In the genomic region with DNA sequence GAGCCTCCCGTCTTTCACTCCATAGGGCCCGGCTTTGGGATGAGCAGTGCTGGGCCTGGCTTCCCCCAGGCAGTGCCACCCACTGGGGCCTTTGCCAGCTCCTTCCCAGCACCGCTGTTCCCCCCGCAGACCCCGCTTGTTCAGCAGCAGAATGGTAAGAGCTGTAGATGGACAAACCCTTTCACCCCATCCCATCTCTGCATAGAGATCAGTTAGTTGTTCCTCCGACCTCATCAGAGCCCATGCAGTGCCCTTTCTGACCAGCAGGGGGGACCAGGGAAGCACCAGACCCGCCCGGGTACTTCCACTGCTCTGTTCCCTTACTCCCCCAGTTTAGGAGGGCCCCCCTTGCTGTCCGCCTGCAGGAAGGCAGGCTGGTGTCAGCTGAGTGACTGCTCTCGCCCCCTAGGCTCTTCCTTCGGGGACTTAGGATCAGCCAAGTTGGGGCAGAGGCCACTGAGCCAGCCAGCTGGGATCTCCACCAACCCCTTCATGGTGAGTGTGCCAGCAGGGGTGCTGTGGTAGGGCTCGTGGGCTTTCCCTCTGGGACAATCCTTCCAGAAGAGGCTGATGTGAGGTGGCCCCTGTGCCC, we compare ENCODE assay signal across 8 cellular contexts. TPM values are rescaled to one million over a fixed set of nuclear protein-coding genes. Genes with fewer than 3 reads are reported as not detected.
DNase-seq lines count a peak whose midpoint lies in the region; ATAC-seq, FAIRE-seq and TF ChIP-seq lines count a peak whose summit lies in the region.

No MANE protein-coding gene starts in this region.

- intact Hi-C loops in endothelial cell of umbilical vein (cut with micrococcal nuclease) = loop anchor here (1.0 kb wide), 2 partner anchors 24 to 127 kb away; no protein-coding TSS in a partner anchor

- peaks cover 0 to 24% of the 10 kb centered on the region in 2 experiments for H3K36me3 ChIP-seq in endothelial cell of umbilical vein (ENCODE audit: control insufficient read depth in 2 of 2, extremely low read depth in 1 of 2, insufficient read depth in 2 of 2, low read length in 2 of 2)

- H3K79me2 ChIP-seq in endothelial cell of umbilical vein (ENCODE audit: control insufficient read depth, insufficient read depth, low read length) = no peaks in the 10 kb centered on the region

- no peak overlapping the region for H3K27ac Mint-ChIP-seq in stimulated activated memory B cell treated with anti-CD40 and anti-IgM and Interleukin-4, amounts not matched to agents 10 μg/mL and 1 μg/mL and 100 μg/mL, for 72 hours

- no peaks in the 10 kb centered on the region for H3K9me3 Mint-ChIP-seq in stimulated activated memory B cell treated with anti-CD40 and anti-IgM and Interleukin-4, amounts not matched to agents 10 μg/mL and 1 μg/mL and 100 μg/mL, for 72 hours

- no TSS peak for BruUV-seq in endothelial cell of umbilical vein (replicated peaks; lab: Mats Ljungman, UMichigan)

- H2AFZ ChIP-seq in endothelial cell of umbilical vein (ENCODE audit: low read depth, low read length) = no peak overlapping the region

- FAIRE-seq in endothelial cell of umbilical vein (lab: Jason Lieb, UNC) = peak; percentile 83

- peaks cover 30% of the 10 kb centered on the region for H3K4me1 Mint-ChIP-seq in stimulated activated memory B cell treated with anti-CD40 and anti-IgM and Interleukin-4, amounts not matched to agents 10 μg/mL and 1 μg/mL and 100 μg/mL, for 72 hours

- POLR2A ChIA-PET in endothelial cell of umbilical vein (lab: Charles Lee) = no interaction called here

- peaks cover 23% of the 10 kb centered on the region for H3K36me3 Mint-ChIP-seq in stimulated activated memory B cell treated with anti-CD40 and anti-IgM and Interleukin-4, amounts not matched to agents 10 μg/mL and 1 μg/mL and 100 μg/mL, for 72 hours

- DNase-seq in AML-193 (lab: John Stamatoyannopoulos, UW) (peak; percentile 53), GM20000 (ENCODE audit: low spot score) (peak; percentile 83), NOMO-1 (lab: John Stamatoyannopoulos, UW; ENCODE audit: unreplicated experiment in 2 of 2) (peak; percentile 66 to 78), endothelial cell of umbilical vein (ENCODE audit: low read depth, low spot score) (peak; percentile 53), mucosa of gallbladder (ENCODE audit: low spot score) (peak; percentile 87)
- peak; percentile 40 to 77 (median 72) for DNase-seq in activated CD8-positive, alpha-beta memory T cell treated with anti-CD3 and anti-CD28 coated beads for 48 hours (ENCODE audit: low read depth in 2 of 3, low spot score in 2 of 3)

- no peaks in the 10 kb centered on the region for H3K9me1 ChIP-seq in endothelial cell of umbilical vein (replicated peaks; ENCODE audit: control insufficient read depth, extremely low read depth, insufficient read depth, low read length)

- no peak overlapping the region for H3K4me3 Mint-ChIP-seq in stimulated activated memory B cell treated with anti-CD40 and anti-IgM and Interleukin-4, amounts not matched to agents 10 μg/mL and 1 μg/mL and 100 μg/mL, for 72 hours

- no peaks in the 10 kb centered on the region for H3K9me3 ChIP-seq in endothelial cell of umbilical vein (replicated peaks; ENCODE audit: control insufficient read depth, insufficient read depth, low read length)

- H3K27me3 Mint-ChIP-seq in stimulated activated memory B cell treated with anti-CD40 and anti-IgM and Interleukin-4, amounts not matched to agents 10 μg/mL and 1 μg/mL and 100 μg/mL, for 72 hours = no peaks in the 10 kb centered on the region

- TF ChIP-seq POLR2A in endothelial cell of umbilical vein (IDR thresholded peaks at IDR 0.05; ENCODE audit: low read depth, low read length) = no peak

- no peaks in the 10 kb centered on the region for H4K20me1 ChIP-seq in endothelial cell of umbilical vein (replicated peaks; ENCODE audit: control insufficient read depth, extremely low read depth, insufficient read depth, low read length)

- no peaks in the 10 kb centered on the region for H3K27me3 ChIP-seq in endothelial cell of umbilical vein (ENCODE audit: control insufficient read depth in 2 of 2, insufficient read depth in 2 of 2, low read length in 2 of 2)

- H3K4me2 ChIP-seq in endothelial cell of umbilical vein (ENCODE audit: insufficient read depth, low read length) = no peak overlapping the region

- H3K9ac ChIP-seq in endothelial cell of umbilical vein (replicated peaks; ENCODE audit: extremely low read depth, insufficient read depth, low read length) = no peak overlapping the region

- peak; percentile 71 for ATAC-seq in stimulated activated memory B cell treated with anti-CD40 and anti-IgM and Interleukin-4, amounts not matched to agents 10 μg/mL and 1 μg/mL and 100 μg/mL, for 72 hours
- ATAC-seq in GM21717 (IDR thresholded peaks at IDR 0.05; ENCODE audit: unreplicated experiment) = no peak

- TF ChIP-seq CTCF in GM20000 (IDR thresholded peaks at IDR 0.05; ENCODE audit: extremely low read depth, missing control alignments) (peak; percentile 87), endothelial cell of umbilical vein (IDR thresholded peaks at IDR 0.05; ENCODE audit: extremely low read depth in 1 of 2, insufficient read depth in 1 of 2, low read depth in 1 of 2, low read length in 2 of 2) (peak; percentile 90 to 94)

- dilution Hi-C loops in endothelial cell of umbilical vein (cut with MboI; ENCODE audit: extremely low pct_ligation_motif_present, low sequenced_read_pairs) = no loop called here

- H3K27ac ChIP-seq in endothelial cell of umbilical vein (ENCODE audit: insufficient read depth, low read depth, low read length) = no peak overlapping the region

- peaks cover 2% of the 10 kb centered on the region for H3K4me1 ChIP-seq in endothelial cell of umbilical vein (ENCODE audit: control insufficient read depth, extremely low read depth, insufficient read depth, low read length)

- H3K4me3 ChIP-seq in endothelial cell of umbilical vein (replicated peaks in 1 of 3; ENCODE audit: insufficient read depth in 1 of 3, low read depth in 1 of 3, low read length in 3 of 3) = no peak overlapping the region

- CTCF ChIA-PET in endothelial cell of umbilical vein (lab: Charles Lee) = interaction anchor here (0.7 to 3.2 kb wide), 22 partner anchors 8 to 289 kb away, joined by 3 to 34 read pairs (median 4); a partner anchor contains a TSS

TF ChIP-seq in endothelial cell of umbilical vein, 7 proteins besides CTCF, POLR2A, EP300 and RAD21 (continues in another document):
- TF ChIP-seq EZH2 (IDR thresholded peaks at IDR 0.05; ENCODE audit: borderline replicate concordance, low read depth, low read length, severe bottlenecking) = no peak
- no peak for TF ChIP-seq FOS (IDR thresholded peaks at IDR 0.05; ENCODE audit: borderline replicate concordance, insufficient read depth, low read length)

RNA-seq across cellular contexts. Expression of a gene that starts 9.8 kb away (rescaled TPM):
- 2.4 and 3.2 TPM in 2 replicates for total RNA-seq in endothelial cell of umbilical vein
- 3.2 and 5.0 TPM in 2 replicates for polyA plus RNA-seq in endothelial cell of umbilical vein
- polyA plus RNA-seq in endothelial cell of umbilical vein (2011; cell fraction: cytosol; rRNA removed) = 0.30 and 0.32 TPM in 2 replicates
- polyA plus RNA-seq in endothelial cell of umbilical vein (2011; cell fraction: nucleus; rRNA removed) = 8.9 TPM in 2 replicates
- 0.35 and 0.52 TPM in 2 replicates for polyA plus RNA-seq in endothelial cell of umbilical vein (2012)
- 0.66 TPM in 1 of 2 replicates, not detected in the other for polyA minus RNA-seq in endothelial cell of umbilical vein
- not detected for polyA minus RNA-seq in endothelial cell of umbilical vein (2011; cell fraction: cytosol; rRNA and poly(A)+ RNA removed)
- 2.1 and 4.6 TPM in 2 replicates for polyA minus RNA-seq in endothelial cell of umbilical vein (2011; cell fraction: nucleus; rRNA and poly(A)+ RNA removed)
- 13.3 TPM for total RNA-seq in mucosa of gallbladder

RNA-seq across cellular contexts. Expression of a gene that starts 22.0 kb away (rescaled TPM):
- 56.1 and 61.5 TPM in 2 replicates for total RNA-seq in endothelial cell of umbilical vein
- polyA plus RNA-seq in endothelial cell of umbilical vein = 32.1 and 40.6 TPM in 2 replicates
- 11.4 and 16.9 TPM in 2 replicates for polyA plus RNA-seq in endothelial cell of umbilical vein (2011; cell fraction: cytosol; rRNA removed)
- polyA plus RNA-seq in endothelial cell of umbilical vein (2011; cell fraction: nucleus; rRNA removed) = 199 and 251 TPM in 2 replicates
- 23.4 and 23.7 TPM in 2 replicates for polyA plus RNA-seq in endothelial cell of umbilical vein (2012)
- 22.1 and 24.7 TPM in 2 replicates for polyA minus RNA-seq in endothelial cell of umbilical vein
- 21.6 TPM for polyA minus RNA-seq in endothelial cell of umbilical vein (2011; cell fraction: cytosol; rRNA and poly(A)+ RNA removed)
- polyA minus RNA-seq in endothelial cell of umbilical vein (2011; cell fraction: nucleus; rRNA and poly(A)+ RNA removed) = 53.2 and 73.3 TPM in 2 replicates
- total RNA-seq in mucosa of gallbladder = 131 TPM

RNA-seq across cellular contexts. Expression of a gene that starts 22.2 kb away (rescaled TPM):
- total RNA-seq in endothelial cell of umbilical vein (0.35 and 0.38 TPM in 2 replicates), mucosa of gallbladder (1.6 TPM)
- 0.16 and 0.37 TPM in 2 replicates for polyA plus RNA-seq in endothelial cell of umbilical vein
- 0.23 and 0.27 TPM in 2 replicates for polyA plus RNA-seq in endothelial cell of umbilical vein (2011; cell fraction: cytosol; rRNA removed)
- 0.97 and 1.0 TPM in 2 replicates for polyA plus RNA-seq in endothelial cell of umbilical vein (2011; cell fraction: nucleus; rRNA removed)
- polyA plus RNA-seq in endothelial cell of umbilical vein (2012) = 0.11 and 0.30 TPM in 2 replicates
- polyA minus RNA-seq in endothelial cell of umbilical vein = 0.21 and 1.3 TPM in 2 replicates
- not detected for polyA minus RNA-seq in endothelial cell of umbilical vein (2011; cell fraction: cytosol; rRNA and poly(A)+ RNA removed)
- polyA minus RNA-seq in endothelial cell of umbilical vein (2011; cell fraction: nucleus; rRNA and poly(A)+ RNA removed) = 0.87 TPM in 1 of 2 replicates, not detected in the other

RNA-seq across cellular contexts. Expression of a gene that starts 24.9 kb away (rescaled TPM):
- total RNA-seq in endothelial cell of umbilical vein (36.3 and 44.6 TPM in 2 replicates), mucosa of gallbladder (102 TPM)
- 33.6 and 47.9 TPM in 2 replicates for polyA plus RNA-seq in endothelial cell of umbilical vein
- polyA plus RNA-seq in endothelial cell of umbilical vein (2011; cell fraction: cytosol; rRNA removed) = 15.1 and 22.6 TPM in 2 replicates
- 72.3 and 81.2 TPM in 2 replicates for polyA plus RNA-seq in endothelial cell of umbilical vein (2011; cell fraction: nucleus; rRNA removed)
- 17.8 and 19.9 TPM in 2 replicates for polyA plus RNA-seq in endothelial cell of umbilical vein (2012)
- 13.4 and 14.2 TPM in 2 replicates for polyA minus RNA-seq in endothelial cell of umbilical vein
- polyA minus RNA-seq in endothelial cell of umbilical vein (2011; cell fraction: cytosol; rRNA and poly(A)+ RNA removed) = 15.2 TPM
- 17.0 and 17.7 TPM in 2 replicates for polyA minus RNA-seq in endothelial cell of umbilical vein (2011; cell fraction: nucleus; rRNA and poly(A)+ RNA removed)

RNA-seq across cellular contexts. Expression of a gene that starts 38.3 kb away (rescaled TPM):
- total RNA-seq in endothelial cell of umbilical vein (4.3 and 4.7 TPM in 2 replicates), mucosa of gallbladder (55.4 TPM)
- polyA plus RNA-seq in endothelial cell of umbilical vein = 1.2 and 2.5 TPM in 2 replicates
- 0.67 and 0.87 TPM in 2 replicates for polyA plus RNA-seq in endothelial cell of umbilical vein (2011; cell fraction: cytosol; rRNA removed)
- polyA plus RNA-seq in endothelial cell of umbilical vein (2011; cell fraction: nucleus; rRNA removed) = 4.4 and 6.5 TPM in 2 replicates
- polyA plus RNA-seq in endothelial cell of umbilical vein (2012) = 4.3 and 5.3 TPM in 2 replicates
- 0.28 TPM in 1 of 2 replicates, not detected in the other for polyA minus RNA-seq in endothelial cell of umbilical vein
- polyA minus RNA-seq in endothelial cell of umbilical vein (2011; cell fraction: cytosol; rRNA and poly(A)+ RNA removed) = not detected
- 0.77 and 1.1 TPM in 2 replicates for polyA minus RNA-seq in endothelial cell of umbilical vein (2011; cell fraction: nucleus; rRNA and poly(A)+ RNA removed)
